ENCODE assay signal across 30 cellular contexts in genomic region chr12:22982635-22983034, GRCh38.
"Had no signal": no experiment of that assay in that cellular context is flagged by ENCODE, and none has a peak within 500 bp of the region (broad histone marks: within the 10 kb centered on the region; RNA-seq: fewer than 3 reads in every experiment).

No MANE protein-coding gene starts in this region.

- H3K4me3 Mint-ChIP-seq: dendritic cell treated with granulocyte-macrophage colony-stimulating factor and Interleukin-4, amounts not matched to agents 40 ng/mL and 50 ng/mL, for 4 days; mesothelial cell of epicardium; naive B cell; nephron; stimulated activated naive CD8-positive, alpha-beta T cell treated with anti-CD3 and anti-CD28 coated beads, Interleukin-15, amount 100 ng/mL, for 72 hours had no signal

- H3K27ac ChIP-seq: colonic mucosa, esophagus muscularis mucosa, foreskin keratinocyte, gastroesophageal sphincter, heart left ventricle, hepatocyte, left ventricle myocardium inferior, lower lobe of right lung, pancreas, right lobe of liver, suprapubic skin, transverse colon, upper lobe of right lung, uterus had no signal

- H3K79me2 ChIP-seq: hepatocyte had no signal

- H3K4me2 ChIP-seq: hepatocyte, smooth muscle cell had no signal

- H3K4me1 Mint-ChIP-seq: mesothelial cell of epicardium; naive B cell; nephron; stimulated activated naive CD8-positive, alpha-beta T cell treated with anti-CD3 and anti-CD28 coated beads, Interleukin-15, amount 100 ng/mL, for 72 hours had no signal

- H3K27me3 Mint-ChIP-seq: dendritic cell treated with granulocyte-macrophage colony-stimulating factor and Interleukin-4, amounts not matched to agents 40 ng/mL and 50 ng/mL, for 4 days; naive B cell; progenitor cell of endocrine pancreas; stimulated activated naive CD8-positive, alpha-beta T cell treated with anti-CD3 and anti-CD28 coated beads, Interleukin-15, amount 100 ng/mL, for 72 hours had no signal

- ATAC-seq: foreskin keratinocyte; gastroesophageal sphincter; heart left ventricle; left cardiac atrium; lower lobe of right lung; mucosa of descending colon; pancreas; stimulated activated naive CD8-positive, alpha-beta T cell treated with anti-CD3 and anti-CD28 coated beads, Interleukin-15, amount 100 ng/mL, for 72 hours had no signal

- H2AFZ ChIP-seq: hepatocyte had no signal

- H3K9me3 ChIP-seq: colonic mucosa, esophagus muscularis mucosa, gastroesophageal sphincter, heart left ventricle, left ventricle myocardium inferior, lower lobe of right lung, mucosa of descending colon, pancreas, right lobe of liver, suprapubic skin, transverse colon, upper lobe of right lung, uterus had no signal

- H3K27ac Mint-ChIP-seq: dendritic cell treated with granulocyte-macrophage colony-stimulating factor and Interleukin-4, amounts not matched to agents 40 ng/mL and 50 ng/mL, for 4 days; mesothelial cell of epicardium; naive B cell; nephron; progenitor cell of endocrine pancreas; stimulated activated naive CD8-positive, alpha-beta T cell treated with anti-CD3 and anti-CD28 coated beads, Interleukin-15, amount 100 ng/mL, for 72 hours had no signal

- H3K4me3 ChIP-seq: colonic mucosa, esophagus muscularis mucosa, gastroesophageal sphincter, heart left ventricle, hepatocyte, left ventricle myocardium inferior, lower lobe of right lung, mucosa of descending colon, pancreas, right lobe of liver, smooth muscle cell, suprapubic skin, transverse colon, upper lobe of right lung, uterus had no signal

- H3K36me3 Mint-ChIP-seq: mesothelial cell of epicardium, naive B cell had no signal

- H3K27me3 ChIP-seq: colonic mucosa, esophagus muscularis mucosa, foreskin keratinocyte, gastroesophageal sphincter, hepatocyte, right lobe of liver, suprapubic skin, transverse colon, upper lobe of right lung, uterus had no signal

- H3K36me3 ChIP-seq: colonic mucosa, esophagus muscularis mucosa, gastroesophageal sphincter, heart left ventricle, left ventricle myocardium inferior, lower lobe of right lung, pancreas, right lobe of liver, suprapubic skin, transverse colon, upper lobe of right lung, uterus had no signal

- H3K9me3 Mint-ChIP-seq: dendritic cell treated with granulocyte-macrophage colony-stimulating factor and Interleukin-4, amounts not matched to agents 40 ng/mL and 50 ng/mL, for 4 days; mesothelial cell of epicardium; naive B cell; nephron; stimulated activated naive CD8-positive, alpha-beta T cell treated with anti-CD3 and anti-CD28 coated beads, Interleukin-15, amount 100 ng/mL, for 72 hours had no signal

- H3K4me1 ChIP-seq: colonic mucosa, heart left ventricle, left ventricle myocardium inferior, pancreas, right lobe of liver, suprapubic skin, transverse colon, upper lobe of right lung, uterus had no signal

- DNase-seq: colonic mucosa; effector CD8-positive, alpha-beta T cell; foreskin keratinocyte; heart left ventricle; left cardiac atrium; left ventricle myocardium inferior; lower lobe of right lung; mucosa of descending colon; naive B cell; occipital lobe; pancreas; right lobe of liver; stimulated activated CD4-positive, alpha-beta T cell treated with anti-CD3 and anti-CD28 coated beads, Interleukin-12 subunit alpha, Interleukin-12 subunit beta, amount 100 ng/mL, for 4 hours; stimulated activated CD4-positive, alpha-beta T cell treated with anti-CD3 and anti-CD28 coated beads, Interleukin-1b, Interleukin-23, amount 100 ng/mL, for 48 hours; stimulated activated CD4-positive, alpha-beta T cell treated with anti-CD3 and anti-CD28 coated beads, Interleukin-4, amount 100 ng/mL, for 1 hour; stimulated activated CD8-positive, alpha-beta memory T cell treated with anti-CD3 and anti-CD28 coated beads, Interleukin-4, amount 100 ng/mL, for 48 hours; stimulated activated naive CD4-positive, alpha-beta T cell; stimulated activated naive CD8-positive, alpha-beta T cell treated with anti-CD3 and anti-CD28 coated beads, Interleukin-15, amount 100 ng/mL, for 72 hours; transverse colon; upper lobe of right lung; uterus had no signal
